8 cellular contexts compared by ENCODE assay signal in genomic region chr19:6125571-6125989, GRCh38. TPM values are rescaled to one million over a fixed set of nuclear protein-coding genes. Genes with fewer than 3 reads are reported as not detected.
A peak's percentile ranks its signal among the peaks of the same experiment; 100 is the strongest.
DNase-seq lines count a peak whose midpoint lies in the region; ATAC-seq and TF ChIP-seq lines count a peak whose summit lies in the region.

No MANE protein-coding gene starts in this region.

- H3K27ac ChIP-seq in hepatocyte = no peak overlapping the region

- DNase-seq in NCI-H1694 treated with DMSO at 0.1 percent for 48 hours (lab: John Stamatoyannopoulos, UW) = peak; percentile 77
- DNase-seq in T-helper 2 cell = peak in 4 of 5 experiments; percentile 30 to 76 (median 48)
- peak; percentile 38 for DNase-seq in amniotic stem cell (lab: John Stamatoyannopoulos, UW)
- peak; percentile 83 for DNase-seq in hepatocyte (ENCODE audit: low spot score)
- DNase-seq in stimulated activated CD4-positive, alpha-beta T cell treated with anti-CD3 and anti-CD28 coated beads, Interleukin-15, amount 100 ng/mL, for 1 hour (ENCODE audit: low read depth in 1 of 2, low spot score in 1 of 2) = peak; percentile 22 to 26

- no peak overlapping the region for H3K4me2 ChIP-seq in hepatocyte

- H3K9me3 ChIP-seq in hepatocyte (ENCODE audit: low read depth) = no peaks in the 10 kb centered on the region

- no peaks in the 10 kb centered on the region for H3K9me2 ChIP-seq in hepatocyte (replicated peaks; ENCODE audit: insufficient read depth)

- H3K4me3 ChIP-seq in GM12875 (ENCODE audit: low read depth, low read length) (no peak overlapping the region), hepatocyte (no peak overlapping the region)

- no peak overlapping the region for H2AFZ ChIP-seq in hepatocyte

- no peaks in the 10 kb centered on the region for H3K36me3 ChIP-seq in hepatocyte (replicated peaks; ENCODE audit: insufficient read depth, low read depth)

- no peaks in the 10 kb centered on the region for H3K4me1 ChIP-seq in hepatocyte (ENCODE audit: insufficient read depth)

- no peaks in the 10 kb centered on the region for H3K27me3 ChIP-seq in hepatocyte

- ATAC-seq in GM21825 (IDR thresholded peaks at IDR 0.05; ENCODE audit: unreplicated experiment) (no peak), HG02884 (IDR thresholded peaks at IDR 0.05; ENCODE audit: unreplicated experiment) (no peak)

- no peaks in the 10 kb centered on the region for H4K20me1 ChIP-seq in hepatocyte (ENCODE audit: insufficient read depth, poor library complexity, severe bottlenecking)

- H3K79me2 ChIP-seq in hepatocyte = no peaks in the 10 kb centered on the region

- WGBS in hepatocyte (ENCODE audit: low lambda C conversion rate, missing lambda C conversion rate) = 29% methylated on average over 6 of the region's 6 CpGs

- TF ChIP-seq CTCF in GM12875 (IDR thresholded peaks at IDR 0.05; ENCODE audit: borderline replicate concordance, insufficient read depth, low read depth, low read length) (peak; percentile 90), hepatocyte (IDR thresholded peaks at IDR 0.05; ENCODE audit: poor library complexity) (peak; percentile 67)

RNA-seq across cellular contexts. Expression of gene ACSBG2, which starts 9.9 kb away (rescaled TPM):
- total RNA-seq in hepatocyte = not detected in 2 replicates
- polyA plus RNA-seq in hepatocyte = not detected in 2 replicates

RNA-seq across cellular contexts. Expression of gene RFX2, which starts 15.3 kb away (rescaled TPM):
- total RNA-seq in hepatocyte = 2.3 and 4.0 TPM in 2 replicates
- 4.2 and 4.9 TPM in 2 replicates for polyA plus RNA-seq in hepatocyte

Comparison
In these comparisons a context has a peak if more than half of its experiments do, and no peak if none do; other contexts are left out.
1. DNase-seq: peak in every context shown above with its lines; median percentile 83 in hepatocyte; 77 in NCI-H1694 treated with DMSO at 0.1 percent for 48 hours; 48 in T-helper 2 cell; 38 in amniotic stem cell; 24 in stimulated activated CD4-positive, alpha-beta T cell treated with anti-CD3 and anti-CD28 coated beads, Interleukin-15, amount 100 ng/mL, for 1 hour.